8 cellular contexts compared by ENCODE assay signal in the genomic region with DNA sequence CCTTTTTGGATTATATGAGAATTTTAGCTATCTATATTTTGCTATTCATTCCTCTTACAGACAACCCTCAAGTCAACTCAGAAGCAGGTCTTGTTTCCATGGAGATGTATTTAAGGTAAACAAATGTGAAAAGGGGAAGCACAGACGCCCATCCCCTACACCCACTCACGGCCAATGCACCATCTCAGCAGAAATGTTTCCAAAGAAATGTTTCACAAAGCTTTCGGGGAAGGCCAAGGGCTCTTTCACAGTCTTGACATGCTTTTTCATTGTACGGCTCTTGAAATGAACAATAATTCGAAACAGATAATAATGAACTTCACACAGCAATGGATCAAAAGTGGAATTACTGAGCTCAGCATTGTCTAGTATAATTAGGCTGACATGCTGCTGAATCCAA.
DNase-seq lines count a peak whose midpoint lies in the region; ATAC-seq and TF ChIP-seq lines count a peak whose summit lies in the region.

No MANE protein-coding gene starts in this region.

- no peak overlapping the region for H2BK15ac ChIP-seq in neuronal stem cell (ENCODE audit: low read length)

- H2BK5ac ChIP-seq in neuronal stem cell (ENCODE audit: low read length), result no peak overlapping the region

- no peak overlapping the region for H3K9ac ChIP-seq in neuronal stem cell (ENCODE audit: low read depth, low read length, poor library complexity)

- H3K27me3 Mint-ChIP-seq in activated CD8-positive, alpha-beta T cell treated with anti-CD3 and anti-CD28 coated beads for 36 hours, result peaks cover 7% of the 10 kb centered on the region
- peaks cover 0 to 9% (median 0%) of the 10 kb centered on the region in 3 donors for H3K27me3 Mint-ChIP-seq in naive B cell

- no peak overlapping the region for H3K4me2 ChIP-seq in neuronal stem cell (ENCODE audit: insufficient read depth, low read length, poor library complexity, severe bottlenecking)

- POLR2A ChIA-PET in activated CD8-positive, alpha-beta T cell treated with anti-CD3 and anti-CD28 coated beads for 36 hours (lab: Charles Lee), result interaction anchor here (0.8 to 2.8 kb wide), 8 partner anchors 9 to 245 kb away, joined by 3 to 16 read pairs (median 3); a partner anchor contains a TSS

- DNase-seq in AML-193 (lab: John Stamatoyannopoulos, UW) (peak; percentile 87 to 93), naive B cell (peak; percentile 57), neuronal stem cell (ENCODE audit: low spot score) (no peak), tibial artery (no peak), posterior vena cava (ENCODE audit: low spot score) (no peak)
- peak; percentile 89 for DNase-seq in activated CD8-positive, alpha-beta T cell treated with anti-CD3 and anti-CD28 coated beads for 36 hours

- H3K23ac ChIP-seq in neuronal stem cell (ENCODE audit: low read depth, low read length, poor library complexity), result no peak overlapping the region

- ATAC-seq in GM19372 (IDR thresholded peaks at IDR 0.05; ENCODE audit: low read depth, unreplicated experiment) (peak; percentile 73), HG03354 (IDR thresholded peaks at IDR 0.05; ENCODE audit: poor library complexity, severe bottlenecking, unreplicated experiment) (peak; percentile 88), naive B cell (ENCODE audit: low read depth in 2 of 2) (peak; percentile 95 to 97)
- peak; percentile 64 for ATAC-seq in activated CD8-positive, alpha-beta T cell treated with anti-CD3 and anti-CD28 coated beads for 36 hours

- H3K4me3 ChIP-seq in neuronal stem cell (ENCODE audit: low read length in 2 of 2), result no peak overlapping the region
- H3K4me3 ChIP-seq in tibial artery, result no peak overlapping the region

- intact Hi-C loops in activated CD8-positive, alpha-beta T cell treated with anti-CD3 and anti-CD28 coated beads for 36 hours (cut with micrococcal nuclease), result loop anchor here (1.0 to 2.0 kb wide), 2 partner anchors 122 to 245 kb away; no protein-coding TSS in a partner anchor
- intact Hi-C loops in tibial artery (cut with DNase I; ENCODE audit: low total_unique reads) (no loop called here), posterior vena cava (cut with DNase I) (no loop called here)

- H3K36me3 ChIP-seq in neuronal stem cell (replicated peaks in 1 of 2; ENCODE audit: control insufficient read depth in 2 of 2, insufficient read depth in 2 of 2, low read length in 2 of 2) (no peaks in the 10 kb centered on the region), tibial artery (no peaks in the 10 kb centered on the region)

- H3K18ac ChIP-seq in neuronal stem cell (ENCODE audit: low read length), result no peak overlapping the region

- no peak overlapping the region for H2BK12ac ChIP-seq in neuronal stem cell (ENCODE audit: low read length)

- H3K4me1 ChIP-seq in neuronal stem cell (ENCODE audit: control insufficient read depth in 2 of 2, insufficient read depth in 1 of 2, low read depth in 1 of 2, low read length in 2 of 2) (no peaks in the 10 kb centered on the region), tibial artery (no peaks in the 10 kb centered on the region)

- no peak overlapping the region for H3K4ac ChIP-seq in neuronal stem cell (ENCODE audit: low read length)

- peak overlapping the region; percentile 40 for H3K4me3 Mint-ChIP-seq in activated CD8-positive, alpha-beta T cell treated with anti-CD3 and anti-CD28 coated beads for 36 hours
- H3K4me3 Mint-ChIP-seq in naive B cell, result no peak overlapping the region

- no CpG with 5 or more reads among the region's 5 CpGs for WGBS in neuronal stem cell (ENCODE audit: extremely low coverage in 2 of 2, insufficient read length in 2 of 2, insufficient replicate concordance in 1 of 2), 2 donors

- H3K14ac ChIP-seq in neuronal stem cell (ENCODE audit: low read length), result no peak overlapping the region

- peak overlapping the region; percentile 86 for H3K27ac Mint-ChIP-seq in activated CD8-positive, alpha-beta T cell treated with anti-CD3 and anti-CD28 coated beads for 36 hours
- H3K27ac Mint-ChIP-seq in naive B cell, result peak overlapping the region in 5 of 6 donors; percentile 14 to 94 (median 89)

- H2BK120ac ChIP-seq in neuronal stem cell (ENCODE audit: low read depth, low read length), result no peak overlapping the region

- no peak for TF ChIP-seq CTCF in activated CD8-positive, alpha-beta T cell treated with anti-CD3 and anti-CD28 coated beads for 36 hours (IDR thresholded peaks at IDR 0.05)
- no peak for TF ChIP-seq CTCF in tibial artery (IDR thresholded peaks at IDR 0.05)

- H3K36me3 Mint-ChIP-seq in activated CD8-positive, alpha-beta T cell treated with anti-CD3 and anti-CD28 coated beads for 36 hours (ENCODE audit: low read depth), result peaks cover 23% of the 10 kb centered on the region
- H3K36me3 Mint-ChIP-seq in naive B cell, result no peaks in the 10 kb centered on the region

- peaks cover 23% of the 10 kb centered on the region for H3K9me3 Mint-ChIP-seq in activated CD8-positive, alpha-beta T cell treated with anti-CD3 and anti-CD28 coated beads for 36 hours
- peaks cover 0 to 5% (median 0%) of the 10 kb centered on the region in 7 donors for H3K9me3 Mint-ChIP-seq in naive B cell

- H2AFZ ChIP-seq in neuronal stem cell (ENCODE audit: low read length), result no peak overlapping the region

- no peak overlapping the region for H4K91ac ChIP-seq in neuronal stem cell (ENCODE audit: low read depth, low read length, poor library complexity)

- no peak overlapping the region for H2AK5ac ChIP-seq in neuronal stem cell (ENCODE audit: low read depth, low read length)

- no peaks in the 10 kb centered on the region for H3K79me1 ChIP-seq in neuronal stem cell (ENCODE audit: low read depth, low read length)

- H3K27ac ChIP-seq in neuronal stem cell (replicated peaks; ENCODE audit: low read length), result no peak overlapping the region
- no peak overlapping the region for H3K27ac ChIP-seq in tibial artery

- no peak overlapping the region for H4K8ac ChIP-seq in neuronal stem cell (ENCODE audit: low read depth, low read length)

- H3K9me3 ChIP-seq in neuronal stem cell (replicated peaks in 1 of 2; ENCODE audit: control insufficient read depth in 2 of 2, insufficient read depth in 1 of 2, low read depth in 1 of 2, low read length in 2 of 2), result no peaks in the 10 kb centered on the region
- H3K9me3 ChIP-seq in tibial artery, result no peaks in the 10 kb centered on the region

- peaks cover 60% of the 10 kb centered on the region for H3K4me1 Mint-ChIP-seq in activated CD8-positive, alpha-beta T cell treated with anti-CD3 and anti-CD28 coated beads for 36 hours (ENCODE audit: low read depth)
- peaks cover 6 to 10% (median 7%) of the 10 kb centered on the region in 3 donors for H3K4me1 Mint-ChIP-seq in naive B cell

- H3K27me3 ChIP-seq in neuronal stem cell (ENCODE audit: control insufficient read depth in 3 of 3, insufficient read depth in 3 of 3, low read depth in 1 of 3, low read length in 3 of 3) (no peaks in the 10 kb centered on the region), tibial artery (no peaks in the 10 kb centered on the region)

- CTCF ChIA-PET in activated CD8-positive, alpha-beta T cell treated with anti-CD3 and anti-CD28 coated beads for 36 hours (lab: Charles Lee), result interaction anchor here (0.6 to 3.4 kb wide), 10 partner anchors 9 to 256 kb away, joined by 3 to 19 read pairs (median 5); no protein-coding TSS in a partner anchor

Comparison
In these comparisons a context has a peak if more than half of its experiments do, and no peak if none do; other contexts are left out.
1. DNase-seq: peak in AML-193 (2 of 2), activated CD8-positive, alpha-beta T cell treated with anti-CD3 and anti-CD28 coated beads for 36 hours (single experiment) and naive B cell (single experiment); none in neuronal stem cell (single experiment), tibial artery (0 of 2) and posterior vena cava (single experiment).
2. Peak in every context shown above with its lines, with median percentiles within 50 percentile points of each other: ATAC-seq.